ENCODE assay signal across 35 cellular contexts in genomic region chrX:77638397-77638796, GRCh38.
"Had no signal": no experiment of that assay in that cellular context is flagged by ENCODE, and none has a peak within 500 bp of the region (broad histone marks: within the 10 kb centered on the region; RNA-seq: fewer than 3 reads in every experiment).

No MANE protein-coding gene starts in this region.

- H3K27me3 Mint-ChIP-seq: activated B cell treated with CpG ODN at 0.5 μM for 24 hours; activated CD4-positive, alpha-beta memory T cell treated with anti-CD3 and anti-CD28 coated beads for 36 hours; activated CD4-positive, alpha-beta T cell treated with anti-CD3 and anti-CD28 coated beads, Interleukin-2, amount 10 ng/mL, durations not matched to agents 24 days and 14 days; activated CD8-positive, alpha-beta T cell treated with anti-CD3 and anti-CD28 coated beads for 36 hours; activated naive CD4-positive, alpha-beta T cell treated with anti-CD3 and anti-CD28 coated beads, Interleukin-2, amount 10 ng/mL, durations not matched to agents 7 days and 5 days; activated naive CD4-positive, alpha-beta T cell treated with anti-CD3 and anti-CD28 coated beads, Interleukin-2, amount 50 U/mL, for 24 hours; activated naive CD8-positive, alpha-beta T cell; activated naive CD8-positive, alpha-beta T cell treated with anti-CD3 and anti-CD28 coated beads, Interleukin-2, amount 10 ng/mL, durations not matched to agents 7 days and 5 days; activated naive CD8-positive, alpha-beta T cell treated with anti-CD3 and anti-CD28 coated beads, Interleukin-2, amount 50 U/mL, for 24 hours; activated T-helper 17 cell treated with anti-CD3 and anti-CD28 coated beads, Interleukin-2, amount 50 U/mL, for 72 hours; brain; central memory CD8-positive, alpha-beta T cell had no signal

- H3K4me3 ChIP-seq: cardiac muscle cell, colonic mucosa had no signal

- DNase-seq: activated B cell treated with CpG ODN at 0.5 μM for 24 hours; activated CD4-positive, alpha-beta memory T cell treated with anti-CD3 and anti-CD28 coated beads for 36 hours; activated CD4-positive, alpha-beta T cell treated with anti-CD3 and anti-CD28 coated beads for 4 hours; activated CD4-positive, alpha-beta T cell treated with anti-CD3 and anti-CD28 coated beads, Interleukin-2, amount 10 ng/mL, durations not matched to agents 24 days and 14 days; activated CD4-positive, alpha-beta T cell treated with anti-CD3 and anti-CD28 coated beads, Interleukin-2, amount 50 U/mL, for 1 hour; activated CD4-positive, alpha-beta T cell treated with anti-CD3 and anti-CD28 coated beads, Interleukin-2, amount 50 U/mL, for 4 hours; activated CD4-positive, CD25-positive, alpha-beta regulatory T cell treated with anti-CD3 and anti-CD28 coated beads, Interleukin-2, amount 50 U/mL, for 72 hours; activated CD8-positive, alpha-beta memory T cell treated with anti-CD3 and anti-CD28 coated beads, Interleukin-2, amount 50 U/mL, for 4 hours; activated CD8-positive, alpha-beta T cell treated with anti-CD3 and anti-CD28 coated beads for 36 hours; activated effector memory CD4-positive, alpha-beta T cell treated with anti-CD3 and anti-CD28 coated beads, Interleukin-2, amount 50 U/mL, for 16 hours; activated gamma-delta T cell treated with Interleukin-2 at 50 U/mL for 16 hours; activated naive CD4-positive, alpha-beta T cell; activated naive CD4-positive, alpha-beta T cell treated with anti-CD3 and anti-CD28 coated beads, Interleukin-2, amount 10 ng/mL, durations not matched to agents 7 days and 5 days; activated naive CD8-positive, alpha-beta T cell treated with anti-CD3 and anti-CD28 coated beads, Interleukin-2, amount 10 ng/mL, durations not matched to agents 7 days and 5 days; activated naive CD8-positive, alpha-beta T cell treated with anti-CD3 and anti-CD28 coated beads, Interleukin-2, amount 50 U/mL, for 24 hours; activated T-cell treated with anti-CD3 and anti-CD28 coated beads for 4 hours; activated T-cell treated with anti-CD3 and anti-CD28 coated beads, Interleukin-2, amount 50 U/mL, for 1 hour; activated T-cell treated with anti-CD3 and anti-CD28 coated beads, Interleukin-2, amount 50 U/mL, for 72 hours; aorta; caudate nucleus; cerebellar nuclear complex; colonic mucosa; T-helper 2 cell; T-helper 9 cell had no signal

- H3K4me1 ChIP-seq: colonic mucosa had no signal

- H3K9me3 Mint-ChIP-seq: activated B cell treated with CpG ODN at 0.5 μM for 24 hours; activated CD4-positive, alpha-beta memory T cell treated with anti-CD3 and anti-CD28 coated beads for 36 hours; activated naive CD4-positive, alpha-beta T cell treated with anti-CD3 and anti-CD28 coated beads, Interleukin-2, amount 50 U/mL, for 24 hours; activated naive CD8-positive, alpha-beta T cell treated with anti-CD3 and anti-CD28 coated beads, Interleukin-2, amount 10 ng/mL, durations not matched to agents 7 days and 5 days; activated naive CD8-positive, alpha-beta T cell treated with anti-CD3 and anti-CD28 coated beads, Interleukin-2, amount 50 U/mL, for 24 hours; activated T-helper 17 cell treated with anti-CD3 and anti-CD28 coated beads, Interleukin-2, amount 50 U/mL, for 72 hours; central memory CD8-positive, alpha-beta T cell had no signal

- ATAC-seq: activated CD8-positive, alpha-beta T cell treated with anti-CD3 and anti-CD28 coated beads for 36 hours; activated naive CD8-positive, alpha-beta T cell treated with anti-CD3 and anti-CD28 coated beads, Interleukin-2, amount 50 U/mL, for 24 hours; activated T-cell treated with anti-CD3 and anti-CD28 coated beads, Interleukin-2, amount 50 U/mL, for 72 hours; activated T-helper 17 cell treated with anti-CD3 and anti-CD28 coated beads, Interleukin-2, amount 50 U/mL, for 72 hours had no signal

- H3K4me1 Mint-ChIP-seq: activated naive CD4-positive, alpha-beta T cell treated with anti-CD3 and anti-CD28 coated beads, Interleukin-2, amount 10 ng/mL, durations not matched to agents 7 days and 5 days; activated naive CD8-positive, alpha-beta T cell treated with anti-CD3 and anti-CD28 coated beads, Interleukin-2, amount 10 ng/mL, durations not matched to agents 7 days and 5 days; brain had no signal

- H3K27me3 ChIP-seq: cardiac muscle cell, colonic mucosa had no signal

- FAIRE-seq: bronchial epithelial cell, TTC549 had no signal

- H3K27ac ChIP-seq: cardiac muscle cell, colonic mucosa, VCaP had no signal

- H3K4me3 Mint-ChIP-seq: activated B cell treated with CpG ODN at 0.5 μM for 24 hours; activated CD4-positive, alpha-beta memory T cell treated with anti-CD3 and anti-CD28 coated beads for 36 hours; activated CD4-positive, alpha-beta T cell treated with anti-CD3 and anti-CD28 coated beads, Interleukin-2, amount 10 ng/mL, durations not matched to agents 24 days and 14 days; activated CD8-positive, alpha-beta T cell treated with anti-CD3 and anti-CD28 coated beads for 36 hours; activated naive CD4-positive, alpha-beta T cell treated with anti-CD3 and anti-CD28 coated beads, Interleukin-2, amount 10 ng/mL, durations not matched to agents 7 days and 5 days; activated naive CD4-positive, alpha-beta T cell treated with anti-CD3 and anti-CD28 coated beads, Interleukin-2, amount 50 U/mL, for 24 hours; activated naive CD8-positive, alpha-beta T cell; activated naive CD8-positive, alpha-beta T cell treated with anti-CD3 and anti-CD28 coated beads, Interleukin-2, amount 10 ng/mL, durations not matched to agents 7 days and 5 days; activated naive CD8-positive, alpha-beta T cell treated with anti-CD3 and anti-CD28 coated beads, Interleukin-2, amount 50 U/mL, for 24 hours; activated T-cell treated with anti-CD3 and anti-CD28 coated beads, Interleukin-2, amount 50 U/mL, for 72 hours; activated T-helper 1 cell treated with anti-CD3 and anti-CD28 coated beads, Interleukin-12 subunit alpha, Interleukin-12 subunit beta, Interleukin-2, Interleukin-4 antibody, amounts not matched to agents 30 ng/mL and 10 ng/mL and 1 ng/mL, durations not matched to agents 14 hours and 24 hours and 36 hours; activated T-helper 17 cell treated with anti-CD3 and anti-CD28 coated beads, Interleukin-2, amount 50 U/mL, for 72 hours; brain; central memory CD8-positive, alpha-beta T cell; T-helper 2 cell treated with Interferon-gamma antibody and Interleukin-4, amounts not matched to agents 5 μg/mL and 100 μg/mL, for 36 hours had no signal

- H3K9me3 ChIP-seq: colonic mucosa had no signal

- H3K27ac Mint-ChIP-seq: activated B cell treated with CpG ODN at 0.5 μM for 24 hours; activated CD4-positive, alpha-beta memory T cell treated with anti-CD3 and anti-CD28 coated beads for 36 hours; activated CD4-positive, alpha-beta T cell treated with anti-CD3 and anti-CD28 coated beads, Interleukin-2, amount 10 ng/mL, durations not matched to agents 24 days and 14 days; activated CD8-positive, alpha-beta T cell treated with anti-CD3 and anti-CD28 coated beads for 36 hours; activated naive CD4-positive, alpha-beta T cell treated with anti-CD3 and anti-CD28 coated beads, Interleukin-2, amount 10 ng/mL, durations not matched to agents 7 days and 5 days; activated naive CD4-positive, alpha-beta T cell treated with anti-CD3 and anti-CD28 coated beads, Interleukin-2, amount 50 U/mL, for 24 hours; activated naive CD8-positive, alpha-beta T cell; activated naive CD8-positive, alpha-beta T cell treated with anti-CD3 and anti-CD28 coated beads, Interleukin-2, amount 10 ng/mL, durations not matched to agents 7 days and 5 days; activated naive CD8-positive, alpha-beta T cell treated with anti-CD3 and anti-CD28 coated beads, Interleukin-2, amount 50 U/mL, for 24 hours; activated T-cell treated with anti-CD3 and anti-CD28 coated beads, Interleukin-2, amount 50 U/mL, for 72 hours; activated T-helper 1 cell treated with anti-CD3 and anti-CD28 coated beads, Interleukin-12 subunit alpha, Interleukin-12 subunit beta, Interleukin-2, Interleukin-4 antibody, amounts not matched to agents 30 ng/mL and 10 ng/mL and 1 ng/mL, durations not matched to agents 14 hours and 24 hours and 36 hours; activated T-helper 17 cell treated with anti-CD3 and anti-CD28 coated beads, Interleukin-2, amount 50 U/mL, for 72 hours; brain; T-helper 2 cell treated with Interferon-gamma antibody and Interleukin-4, amounts not matched to agents 5 μg/mL and 100 μg/mL, for 36 hours had no signal

- H3K36me3 ChIP-seq: cardiac muscle cell, colonic mucosa had no signal
